Comparison of ENCODE assay signal across 27 cellular contexts in the genomic region with DNA sequence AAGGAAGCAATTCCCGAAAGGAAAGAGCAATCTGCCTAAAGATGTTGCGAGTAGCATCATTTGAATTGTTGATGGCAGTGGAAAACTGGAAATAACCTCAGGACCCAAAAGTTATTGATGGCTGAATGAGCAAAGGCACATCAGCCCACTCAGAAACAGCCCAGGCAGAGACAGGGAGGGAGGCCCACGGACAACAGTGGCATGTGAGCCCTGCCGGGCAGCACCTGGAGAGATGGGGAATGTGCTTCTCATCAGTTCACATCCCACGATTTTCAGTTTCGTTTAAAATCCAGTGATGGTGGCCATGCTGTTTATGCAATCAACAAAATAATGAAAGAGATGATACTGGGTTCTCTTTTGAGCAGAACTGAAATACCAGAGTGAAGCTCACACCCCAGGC.
"Had no signal": no experiment of that assay in that cellular context is flagged by ENCODE, and none has a peak within 500 bp of the region (broad histone marks: within the 10 kb centered on the region; RNA-seq: fewer than 3 reads in every experiment).

No MANE protein-coding gene starts in this region.

- ATAC-seq: activated CD8-positive, alpha-beta T cell treated with anti-CD3 and anti-CD28 coated beads for 36 hours; activated T-cell treated with anti-CD3 and anti-CD28 coated beads, Interleukin-2, amount 50 U/mL, for 4 hours; Panc1 had no signal

- H3K36me3 ChIP-seq: ascending aorta, breast epithelium, SJCRH30, WERI-Rb-1 had no signal

- H3K9me3 ChIP-seq: ascending aorta, breast epithelium, SJCRH30 had no signal

- H3K4me3 ChIP-seq: ascending aorta, breast epithelium, SJCRH30, SK-N-MC had no signal

- H3K27me3 ChIP-seq: ascending aorta, SJCRH30 had no signal

- H3K4me1 ChIP-seq: ascending aorta, breast epithelium, SJCRH30 had no signal

- H3K27ac ChIP-seq: ascending aorta, breast epithelium, SJCRH30, SK-N-MC, WERI-Rb-1 had no signal

- DNase-seq: activated CD4-positive, alpha-beta T cell treated with anti-CD3 and anti-CD28 coated beads, Interleukin-2, amount 10 ng/mL, durations not matched to agents 24 days and 14 days; activated CD4-positive, alpha-beta T cell treated with anti-CD3 and anti-CD28 coated beads, Interleukin-2, amount 50 U/mL, for 4 hours; activated CD8-positive, alpha-beta T cell treated with anti-CD3 and anti-CD28 coated beads for 36 hours; activated naive CD4-positive, alpha-beta T cell; activated naive CD4-positive, alpha-beta T cell treated with anti-CD3 and anti-CD28 coated beads, Interleukin-2, amount 50 U/mL, for 16 hours; activated naive CD8-positive, alpha-beta T cell treated with anti-CD3 and anti-CD28 coated beads for 36 hours; activated T-cell treated with anti-CD3 and anti-CD28 coated beads for 4 hours; activated T-cell treated with anti-CD3 and anti-CD28 coated beads, Interleukin-2, amount 50 U/mL, for 4 hours; amygdala; caudate nucleus; cerebellar nuclear complex; Karpas-422; KBM-7; NCI-H1105; NCI-H1417 treated with DMSO at 0.1 percent for 48 hours; NCI-H1694; NCI-H1930; NCI-H345; NCI-H524 treated with DMSO at 0.1 percent for 48 hours; SHP77; SJCRH30; T1000; WERI-Rb-1 had no signal
